In genomic region chr10:77821551-77821950, GRCh38 we compare ENCODE assay signal across 13 cellular contexts.
"Had no signal": no experiment of that assay in that cellular context is flagged by ENCODE, and none has a peak within 500 bp of the region (broad histone marks: within the 10 kb centered on the region; RNA-seq: fewer than 3 reads in every experiment).

No MANE protein-coding gene starts in this region.

- H3K36me3 Mint-ChIP-seq: activated naive CD8-positive, alpha-beta T cell treated with anti-CD3 and anti-CD28 coated beads for 36 hours; naive thymus-derived CD8-positive, alpha-beta T cell had no signal

- H3K4me3 ChIP-seq: cardiac muscle cell, gastrocnemius medialis, upper lobe of right lung had no signal

- H3K27ac Mint-ChIP-seq: activated naive CD8-positive, alpha-beta T cell treated with anti-CD3 and anti-CD28 coated beads for 36 hours had no signal

- H3K27me3 ChIP-seq: cardiac muscle cell, gastrocnemius medialis, neutrophil, upper lobe of right lung had no signal

- H3K9me3 ChIP-seq: gastrocnemius medialis, neutrophil, upper lobe of right lung had no signal

- H3K4me3 Mint-ChIP-seq: activated naive CD8-positive, alpha-beta T cell treated with anti-CD3 and anti-CD28 coated beads for 36 hours; naive thymus-derived CD8-positive, alpha-beta T cell had no signal

- ATAC-seq: esophagus mucosa; gastrocnemius medialis; naive thymus-derived CD8-positive, alpha-beta T cell; upper lobe of right lung had no signal

- H3K36me3 ChIP-seq: neutrophil had no signal

- H3K4me1 ChIP-seq: gastrocnemius medialis, upper lobe of right lung had no signal

- DNase-seq: activated CD4-positive, CD25-positive, alpha-beta regulatory T cell treated with anti-CD3 and anti-CD28 coated beads, Interleukin-2, amount 50 U/mL, for 72 hours; activated CD8-positive, alpha-beta memory T cell treated with anti-CD3 and anti-CD28 coated beads for 24 hours; activated CD8-positive, alpha-beta memory T cell treated with anti-CD3 and anti-CD28 coated beads, Interleukin-2, amount 50 U/mL, for 48 hours; activated naive CD8-positive, alpha-beta T cell treated with anti-CD3 and anti-CD28 coated beads for 36 hours; amniotic stem cell; gastrocnemius medialis; kidney glomerular epithelial cell; naive thymus-derived CD8-positive, alpha-beta T cell; stimulated activated naive CD4-positive, alpha-beta T cell; upper lobe of right lung had no signal

- H3K27ac ChIP-seq: cardiac muscle cell, gastrocnemius medialis, neutrophil, upper lobe of right lung had no signal

- H3K27me3 Mint-ChIP-seq: activated naive CD8-positive, alpha-beta T cell treated with anti-CD3 and anti-CD28 coated beads for 36 hours; naive thymus-derived CD8-positive, alpha-beta T cell had no signal

- H3K9me3 Mint-ChIP-seq: activated naive CD8-positive, alpha-beta T cell treated with anti-CD3 and anti-CD28 coated beads for 36 hours; naive thymus-derived CD8-positive, alpha-beta T cell had no signal
